ENCODE assay signal across 18 cellular contexts in genomic region chr6:83216806-83217205, GRCh38. TPM values are rescaled to one million over a fixed set of nuclear protein-coding genes. Genes with fewer than 3 reads are reported as not detected.
A peak's percentile ranks its signal among the peaks of the same experiment; 100 is the strongest.
DNase-seq lines count a peak whose midpoint lies in the region; ATAC-seq and TF ChIP-seq lines count a peak whose summit lies in the region.
"Had no signal": no experiment of that assay in that cellular context is flagged by ENCODE, and none has a peak within 500 bp of the region (broad histone marks: within the 10 kb centered on the region; RNA-seq: fewer than 3 reads in every experiment).

No MANE protein-coding gene starts in this region.

- H3K27ac ChIP-seq in SK-N-SH (ENCODE audit: low read depth in 2 of 2, low read length in 1 of 2) (peak overlapping the region in 1 of 2 experiments; percentile 72; a peak in 1 of 4 replicates), brain microvascular endothelial cell (no peak overlapping the region), RWPE1 (no peak overlapping the region), tibial nerve (no peak overlapping the region)
- H3K27ac ChIP-seq: A549, SJCRH30 had no signal

- no peak overlapping the region for H3K9ac ChIP-seq in SK-N-SH

- ATAC-seq in HG02623 (IDR thresholded peaks at IDR 0.05; ENCODE audit: unreplicated experiment), result no peak
- ATAC-seq: A549, GM12878, PC-3 had no signal

- H3K27me3 ChIP-seq in SK-N-SH (ENCODE audit: insufficient read depth) (no peaks in the 10 kb centered on the region), brain microvascular endothelial cell (replicated peaks) (no peaks in the 10 kb centered on the region), tibial nerve (no peaks in the 10 kb centered on the region)

- no peaks in the 10 kb centered on the region for H3K9me2 ChIP-seq in SK-N-SH

- in situ Hi-C loops in brain microvascular endothelial cell (cut with HindIII; ENCODE audit: low pct_ligation_motif_present, low sequenced_read_pairs), result loop anchor here (25.0 kb wide), 1 partner anchor 295 kb away; the partner anchor contains the start of gene PRSS35

- CTCF ChIA-PET in SK-N-SH (lab: Yijun Ruan, JAX) (interaction anchor here (0.6 to 13.0 kb wide), 7 partner anchors 13 to 960 kb away, joined by 3 to 328 read pairs (median 11); partner anchors contain the start of genes DOP1A, PRSS35 and UBE3D), RWPE1 (lab: Yijun Ruan, JAX) (interaction anchor here (2.2 to 3.3 kb wide), 2 partner anchors 150 to 297 kb away, joined by 17 to 32 read pairs; partner anchors contain the start of genes DOP1A, PRSS35 and UBE3D)

- no peaks in the 10 kb centered on the region for H3F3A ChIP-seq in SK-N-SH (replicated peaks; ENCODE audit: insufficient read depth)

- no peaks in the 10 kb centered on the region for H3K79me2 ChIP-seq in SK-N-SH (ENCODE audit: insufficient read depth)

- H2AFZ ChIP-seq in SK-N-SH (ENCODE audit: low read depth), result peak overlapping the region; percentile 20; the same call in 1 of the 2 replicates

- no peak for TF ChIP-seq CTCF in SK-N-SH (IDR thresholded peaks at IDR 0.05)
- TF ChIP-seq CTCF in brain microvascular endothelial cell (IDR thresholded peaks at IDR 0.05; ENCODE audit: low read depth, low read length, missing control alignments), result no peak
- no peak for TF ChIP-seq CTCF in RWPE1 (conservative IDR thresholded peaks at IDR 0.05; ENCODE audit: low read depth)
- no peak for TF ChIP-seq CTCF in tibial nerve (IDR thresholded peaks at IDR 0.05)

- TF ChIP-seq POLR2A in tibial nerve (IDR thresholded peaks at IDR 0.05), result no peak

- no peak for TF ChIP-seq RAD21 in SK-N-SH (IDR thresholded peaks at IDR 0.05; ENCODE audit: low read length)

- H3K9me3 ChIP-seq in SK-N-SH (no peaks in the 10 kb centered on the region), tibial nerve (no peaks in the 10 kb centered on the region)
- H3K9me3 ChIP-seq: A549, SJCRH30 had no signal

- DNase-seq in ELR (ENCODE audit: low read depth), result peak; percentile 27
- DNase-seq in SK-N-SH, result no peak
- DNase-seq in brain microvascular endothelial cell, result peak; percentile 25
- DNase-seq in kidney glomerular epithelial cell (lab: John Stamatoyannopoulos, UW), result peak; percentile 4
- no peak for DNase-seq in RWPE1 (ENCODE audit: low spot score)
- no peak for DNase-seq in tibial nerve (ENCODE audit: low spot score in 2 of 2)
- DNase-seq in GF-D8 (lab: John Stamatoyannopoulos, UW), result no peak
- DNase-seq: COR-L47, HCEC 1CT, KBM-7, NCI-H1417 treated with DMSO at 0.1 percent for 48 hours, NCI-H1930, NCI-H446, PC-3, SJCRH30 had no signal

- H3K4me3 ChIP-seq in SK-N-SH (ENCODE audit: low read depth in 2 of 2, low read length in 1 of 2) (no peak overlapping the region), brain microvascular endothelial cell (ENCODE audit: low read depth, low read length) (no peak overlapping the region), tibial nerve (no peak overlapping the region)
- H3K4me3 ChIP-seq: A549, GM12878, SJCRH30 had no signal

- H3K36me3 ChIP-seq in SK-N-SH (replicated peaks in 1 of 2; ENCODE audit: control insufficient read depth in 1 of 2, insufficient read depth in 2 of 2, low read length in 1 of 2) (peaks cover 0 to 3% of the 10 kb centered on the region in 2 experiments), brain microvascular endothelial cell (replicated peaks) (no peaks in the 10 kb centered on the region), tibial nerve (no peaks in the 10 kb centered on the region)
- H3K36me3 ChIP-seq: SJCRH30 had no signal

- peaks cover 6 to 9% of the 10 kb centered on the region in 2 experiments; a peak in 3 of 4 replicates for H3K4me1 ChIP-seq in SK-N-SH (ENCODE audit: control insufficient read depth in 1 of 2, insufficient read depth in 2 of 2, low read depth in 1 of 2, low read length in 1 of 2)
- no peaks in the 10 kb centered on the region for H3K4me1 ChIP-seq in tibial nerve
- H3K4me1 ChIP-seq: A549 had no signal

- H3K4me2 ChIP-seq in SK-N-SH, result no peak overlapping the region
- H3K4me2 ChIP-seq: A549 had no signal

- TF ChIP-seq EP300 in SK-N-SH (IDR thresholded peaks at IDR 0.05; ENCODE audit: borderline replicate concordance in 1 of 2, low read depth in 1 of 2, low read length in 1 of 2) (no peak), tibial nerve (IDR thresholded peaks at IDR 0.05) (no peak)

- no peaks in the 10 kb centered on the region for H4K20me1 ChIP-seq in SK-N-SH (ENCODE audit: insufficient read depth)

- POLR2A ChIA-PET in SK-N-SH (lab: Yijun Ruan, JAX) (no interaction called here), RWPE1 (lab: Yijun Ruan, JAX; ENCODE audit: low non-redundant PET) (no interaction called here)

TF ChIP-seq in SK-N-SH, 30 proteins besides CTCF, POLR2A, EP300 and RAD21:
- TF ChIP-seq CHD2 (IDR thresholded peaks at IDR 0.05; ENCODE audit: low read length, partially characterized antibody) (no peak), FOXJ3 (CRISPR knock-in tag; IDR thresholded peaks at IDR 0.05) (no peak), FOSL2 (IDR thresholded peaks at IDR 0.05; ENCODE audit: borderline replicate concordance, low read depth) (no peak), JUND (IDR thresholded peaks at IDR 0.05) (no peak), RCOR1 (IDR thresholded peaks at IDR 0.05; ENCODE audit: low read length) (no peak), POLR2AphosphoS5 (IDR thresholded peaks at IDR 0.05; ENCODE audit: low read depth, low read length) (no peak), YY1 (IDR thresholded peaks at IDR 0.05; ENCODE audit: low read depth) (no peak), RXRA (IDR thresholded peaks at IDR 0.05; ENCODE audit: borderline replicate concordance, low read depth) (no peak), GATA2 (CRISPR knock-in tag; IDR thresholded peaks at IDR 0.05) (no peak), EZH2phosphoT487 (IDR thresholded peaks at IDR 0.05; ENCODE audit: borderline replicate concordance, low read depth) (no peak), TAF1 (IDR thresholded peaks at IDR 0.05; ENCODE audit: borderline replicate concordance, low read depth, low read length) (no peak)
- TF ChIP-seq, protein P1, sequence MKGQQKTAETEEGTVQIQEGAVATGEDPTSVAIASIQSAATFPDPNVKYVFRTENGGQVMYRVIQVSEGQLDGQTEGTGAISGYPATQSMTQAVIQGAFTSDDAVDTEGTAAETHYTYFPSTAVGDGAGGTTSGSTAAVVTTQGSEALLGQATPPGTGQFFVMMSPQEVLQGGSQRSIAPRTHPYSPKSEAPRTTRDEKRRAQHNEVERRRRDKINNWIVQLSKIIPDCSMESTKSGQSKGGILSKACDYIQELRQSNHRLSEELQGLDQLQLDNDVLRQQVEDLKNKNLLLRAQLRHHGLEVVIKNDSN (IDR thresholded peaks at IDR 0.05; ENCODE audit: borderline replicate concordance, low read depth), result no peak

RNA-seq across cellular contexts. Expression of gene RWDD2A, which starts 23.6 kb away (rescaled TPM):
- 3.4 and 5.8 TPM in 2 replicates for polyA plus RNA-seq in SK-N-SH (2012; rRNA removed)
- polyA plus RNA-seq in SK-N-SH (2012; cell fraction: cytosol; rRNA removed), result 4.3 and 4.9 TPM in 2 replicates
- 6.1 and 12.4 TPM in 2 replicates for polyA plus RNA-seq in SK-N-SH (2012; cell fraction: nucleus; rRNA removed)
- total RNA-seq in tibial nerve, result 1 to 10 TPM; 2.2 to 4.2 (median 3.0) TPM

RNA-seq across cellular contexts. Expression of gene PGM3, which starts 23.7 kb away (rescaled TPM):
- 24.2 and 30.2 TPM in 2 replicates for polyA plus RNA-seq in SK-N-SH (2012; rRNA removed)
- 28.8 and 30.9 TPM in 2 replicates for polyA plus RNA-seq in SK-N-SH (2012; cell fraction: cytosol; rRNA removed)
- polyA plus RNA-seq in SK-N-SH (2012; cell fraction: nucleus; rRNA removed), result 23.1 and 46.3 TPM in 2 replicates
- 10 to 100 TPM; 12.3 to 26.2 (median 18.6) TPM for total RNA-seq in tibial nerve

Comparison
In these comparisons a context has a peak if more than half of its experiments do, and no peak if none do; other contexts are left out.
1. DNase-seq: peak in ELR (single experiment), brain microvascular endothelial cell (single experiment) and kidney glomerular epithelial cell (single experiment); none in SK-N-SH (single experiment), RWPE1 (single experiment), tibial nerve (0 of 2) and GF-D8 (single experiment).